Comparison of ENCODE assay signal across 9 cellular contexts in the genomic region with DNA sequence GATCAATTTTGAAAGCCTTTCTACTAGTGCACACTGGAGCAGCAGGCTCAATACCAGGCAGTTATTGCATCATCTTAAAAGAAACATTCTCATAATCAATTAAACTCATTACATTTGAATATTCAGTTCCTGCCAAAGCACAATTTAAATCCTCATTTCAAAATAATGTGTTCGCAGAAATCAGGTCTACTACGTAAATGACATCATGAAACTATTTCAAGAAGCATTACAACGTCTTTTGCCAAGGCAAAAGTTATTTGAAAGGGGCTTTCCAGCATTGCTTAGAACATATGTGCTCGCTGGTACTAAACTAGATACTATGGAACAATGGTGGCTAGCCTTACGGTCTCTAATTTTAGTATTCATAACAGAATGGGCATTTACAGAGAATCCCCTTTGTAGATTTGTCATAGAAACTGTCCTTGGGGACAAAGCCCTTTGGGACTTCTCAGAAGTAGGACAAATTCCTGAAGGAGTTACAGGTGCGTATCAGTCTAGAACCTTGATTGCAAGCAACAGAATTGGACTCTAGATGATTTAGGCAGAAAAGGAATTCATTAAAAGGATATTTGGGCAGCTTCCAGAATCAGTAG. TPM values are rescaled to one million over a fixed set of nuclear protein-coding genes. Genes with fewer than 3 reads are reported as not detected.
A peak's percentile ranks its signal among the peaks of the same experiment; 100 is the strongest.
DNase-seq lines count a peak whose midpoint lies in the region; ATAC-seq, FAIRE-seq and TF ChIP-seq lines count a peak whose summit lies in the region.
"Had no signal": no experiment of that assay in that cellular context is flagged by ENCODE, and none has a peak within 500 bp of the region (broad histone marks: within the 10 kb centered on the region; RNA-seq: fewer than 3 reads in every experiment).

No MANE protein-coding gene starts in this region.

- ATAC-seq in DND-41 (ENCODE audit: insufficient read depth, low read depth) (no peak), GM18909 (IDR thresholded peaks at IDR 0.05; ENCODE audit: poor library complexity, unreplicated experiment) (peak; percentile 32)

- H3K4me3 ChIP-seq in DND-41 (ENCODE audit: low read depth in 1 of 2, low read length in 2 of 2) (peak overlapping the region; percentile 11 to 53; a peak in 3 of 4 replicates), H1 (ENCODE audit: extremely low read depth in 1 of 4, insufficient read depth in 2 of 4, low read depth in 3 of 4, low read length in 4 of 4) (no peak overlapping the region)
- H3K4me3 ChIP-seq: prostate gland had no signal

- H2BK20ac ChIP-seq in H1 (ENCODE audit: low read length) = no peak overlapping the region

- H3K14ac ChIP-seq in H1 (ENCODE audit: insufficient read length) = no peak overlapping the region

- no peak overlapping the region for H2BK120ac ChIP-seq in H1 (replicated peaks; ENCODE audit: low read depth, low read length)

- no peak for TF ChIP-seq CTCF in DND-41 (IDR thresholded peaks at IDR 0.05; ENCODE audit: borderline replicate concordance, extremely low read depth, low read length, poor library complexity, severe bottlenecking)
- TF ChIP-seq CTCF in H1 (IDR thresholded peaks at IDR 0.05; ENCODE audit: control extremely low read depth in 1 of 3, insufficient read depth in 1 of 3, low read depth in 1 of 3, low read length in 3 of 3) = no peak

- no peaks in the 10 kb centered on the region for H3K79me1 ChIP-seq in H1 (ENCODE audit: low read depth, low read length)

- H3K27ac ChIP-seq in DND-41 (ENCODE audit: low read length) (peak overlapping the region; percentile 96), H1 (ENCODE audit: low read depth, low read length) (no peak overlapping the region)
- H3K27ac ChIP-seq: prostate gland had no signal

- no peaks in the 10 kb centered on the region for H4K20me1 ChIP-seq in DND-41 (ENCODE audit: insufficient read depth, low read length)
- H4K20me1 ChIP-seq in H1 (replicated peaks in 1 of 2; ENCODE audit: control insufficient read depth in 1 of 2, insufficient read depth in 2 of 2, low read length in 2 of 2) = no peaks in the 10 kb centered on the region

- CTCF ChIA-PET in H1 (lab: Charles Lee; ENCODE audit: partially characterized antibody) = interaction anchor here (1.4 kb wide), 1 partner anchor 35 kb away, joined by 4 read pairs; no protein-coding TSS in a partner anchor

- H3K23me2 ChIP-seq in H1 (ENCODE audit: low read depth, low read length) = no peaks in the 10 kb centered on the region

- peak overlapping the region; percentile 72 for H2AFZ ChIP-seq in DND-41 (ENCODE audit: low read depth, low read length)
- no peak overlapping the region for H2AFZ ChIP-seq in H1 (ENCODE audit: low read length)

- H3K4me2 ChIP-seq in DND-41 (ENCODE audit: insufficient read depth, low read length) (peak overlapping the region; percentile 67), H1 (ENCODE audit: insufficient read depth in 1 of 2, low read depth in 2 of 2, low read length in 2 of 2) (no peak overlapping the region)

- H4K5ac ChIP-seq in H1 (ENCODE audit: insufficient read length, low read depth, low read length) = no peak overlapping the region

- no peak overlapping the region for H3K56ac ChIP-seq in H1 (replicated peaks; ENCODE audit: insufficient read length, low read depth, low read length)

- no peak overlapping the region for H3K4ac ChIP-seq in H1 (replicated peaks; ENCODE audit: insufficient read length, low read depth, low read length)

- DNase-seq in DND-41 (no peak), NCI-H226 (peak; percentile 1), H1 (ENCODE audit: low read depth in 1 of 2, low spot score in 2 of 2) (no peak), NCI-H2081 (lab: John Stamatoyannopoulos, UW) (no peak), ACHN (no peak), putamen (ENCODE audit: low spot score) (no peak)
- DNase-seq: left colon had no signal

- no peak overlapping the region for H4K91ac ChIP-seq in H1 (replicated peaks; ENCODE audit: insufficient read length, low read length)

- H2AK5ac ChIP-seq in H1 (ENCODE audit: low read depth, low read length) = no peak overlapping the region

- WGBS in H1 (ENCODE audit: extremely low coverage in 1 of 2, insufficient coverage in 1 of 2, insufficient read length in 1 of 2, insufficient replicate concordance in 2 of 2, low coverage in 1 of 2, low lambda C conversion rate in 2 of 2, missing lambda C conversion rate in 1 of 2), 2 experiments = 76% methylated on average over 6 of the region's 6 CpGs; no CpG with 5 or more reads in 1 of the 2 experiments

- H3K4me1 ChIP-seq in DND-41 (ENCODE audit: insufficient read depth, low read length) (peaks cover 57% of the 10 kb centered on the region), H1 (replicated peaks in 1 of 4; ENCODE audit: control insufficient read depth in 3 of 4, insufficient read depth in 4 of 4, low read length in 3 of 4) (peaks cover 0 to 2% (median 0%) of the 10 kb centered on the region in 4 experiments; a peak in 1 of 7 replicates)
- H3K4me1 ChIP-seq: prostate gland had no signal

- H3K27me3 ChIP-seq in DND-41 (ENCODE audit: insufficient read depth, low read length, poor library complexity) (no peaks in the 10 kb centered on the region), H1 (replicated peaks in 1 of 4; ENCODE audit: control insufficient read depth in 3 of 4, extremely low read depth in 1 of 4, insufficient read depth in 3 of 4, low read length in 3 of 4) (no peaks in the 10 kb centered on the region)

- FAIRE-seq in H1 (lab: Jason Lieb, UNC) = no peak

- POLR2A ChIA-PET in H1 (lab: Charles Lee; ENCODE audit: partially characterized antibody) = interaction anchor here (8.1 kb wide), 1 partner anchor 29 kb away, joined by 45 read pairs; the partner anchor contains the start of gene HUWE1

- no peak for TF ChIP-seq EP300 in H1 (IDR thresholded peaks at IDR 0.05; ENCODE audit: borderline replicate concordance in 1 of 2, low read depth in 2 of 2, low read length in 2 of 2)

- no peak for TF ChIP-seq RAD21 in H1 (IDR thresholded peaks at IDR 0.05 in 1 of 2, conservative IDR thresholded peaks at IDR 0.05 in 1 of 2; ENCODE audit: low read depth in 2 of 2, low read length in 2 of 2)

- no peak for TF ChIP-seq POLR2A in H1 (IDR thresholded peaks at IDR 0.05; ENCODE audit: control extremely low read depth in 1 of 2, low read depth in 2 of 2, low read length in 2 of 2)

- no peak overlapping the region for H3K18ac ChIP-seq in H1 (ENCODE audit: extremely low read depth, low read length)

- H3K79me2 ChIP-seq in DND-41 (ENCODE audit: insufficient read depth, low read length) (peaks cover 9% of the 10 kb centered on the region), H1 (ENCODE audit: control insufficient read depth in 1 of 2, insufficient read depth in 2 of 2, low read length in 2 of 2) (no peaks in the 10 kb centered on the region)

- H3K23ac ChIP-seq in H1 (ENCODE audit: insufficient read length) = no peak overlapping the region

- H2BK5ac ChIP-seq in H1 (ENCODE audit: low read depth, low read length) = no peak overlapping the region

- H3K9me3 ChIP-seq in DND-41 (ENCODE audit: insufficient read depth, low read length, severe bottlenecking) (no peaks in the 10 kb centered on the region), H1 (ENCODE audit: insufficient read depth in 2 of 2, low read depth in 1 of 2, low read length in 1 of 2) (no peaks in the 10 kb centered on the region)
- H3K9me3 ChIP-seq: prostate gland had no signal

- H3K9ac ChIP-seq in DND-41 (ENCODE audit: low read depth, low read length) = peak overlapping the region; percentile 64
- no peak overlapping the region for H3K9ac ChIP-seq in H1 (replicated peaks in 1 of 4; ENCODE audit: extremely low read depth in 1 of 4, low read depth in 3 of 4, low read length in 3 of 4)

- in situ Hi-C loops in ACHN (cut with HindIII; ENCODE audit: low pct_ligation_motif_present, low pct_unique_long_range_greater_than_20kb, low sequenced_read_pairs) = no loop called here

- no peak overlapping the region for H2BK12ac ChIP-seq in H1 (ENCODE audit: low read depth, low read length)

- H4K8ac ChIP-seq in H1 (ENCODE audit: extremely low read depth, insufficient read depth, low read length) = no peak overlapping the region

- H2BK15ac ChIP-seq in H1 (ENCODE audit: low read length) = no peak overlapping the region

- H3K36me3 ChIP-seq in DND-41 (ENCODE audit: insufficient read depth, low read length) = no peaks in the 10 kb centered on the region
- H3K36me3 ChIP-seq in H1 (ENCODE audit: control insufficient read depth in 2 of 4, insufficient read depth in 4 of 4, low read length in 3 of 4) = no peaks in the 10 kb centered on the region
- H3K36me3 ChIP-seq: prostate gland had no signal

TF ChIP-seq in H1, 55 proteins besides CTCF, POLR2A, EP300 and RAD21:
- no peak for TF ChIP-seq NANOG (IDR thresholded peaks at IDR 0.05; ENCODE audit: insufficient read depth, low read depth, low read length, poor library complexity, severe bottlenecking)
- TF ChIP-seq CEBPB (IDR thresholded peaks at IDR 0.05; ENCODE audit: low read depth, low read length) = 0 out of 2 replicates have a peak, but pooled peaks have one; percentile 17

RNA-seq across cellular contexts. Expression of gene HUWE1, which starts 27.6 kb away (rescaled TPM):
- total RNA-seq in H1 (2021; fragmentation: NEBNext Ultra II Directional; extraction: Animal tissue kit (Norgen Biotek cat#: 25700)) = 252 and 257 TPM in 2 replicates
- 106 and 114 TPM in 2 replicates for polyA plus RNA-seq in H1 (2011; rRNA removed)
- polyA plus RNA-seq in H1 (2011; cell fraction: cytosol; rRNA removed) = 83.4 TPM
- 246 TPM for polyA plus RNA-seq in H1 (2011; cell fraction: nucleus; rRNA removed)
- polyA plus RNA-seq in H1 (2012, experiment 1 of 2) = 140 to 161 TPM (median 151 TPM) in 4 replicates
- 15.3 TPM for polyA plus RNA-seq in H1 (2012, experiment 2 of 2)
- polyA plus RNA-seq in H1 (2013, experiment 1 of 2) = 66.9 TPM
- 55.4 TPM for polyA plus RNA-seq in H1 (2013, experiment 2 of 2)
- 667 and 860 TPM in 2 replicates for polyA minus RNA-seq in H1 (2011; rRNA and poly(A)+ RNA removed)
- polyA minus RNA-seq in H1 (2011; cell fraction: cytosol; rRNA and poly(A)+ RNA removed) = 207 TPM
- polyA minus RNA-seq in H1 (2011; cell fraction: nucleus; rRNA and poly(A)+ RNA removed) = 261 TPM

Comparison
In these comparisons a context has a peak if more than half of its experiments do, and no peak if none do; other contexts are left out.
1. H3K4me3 ChIP-seq: peak in DND-41 (2 of 2); none in H1 (0 of 4).